29 cellular contexts compared by ENCODE assay signal in the genomic region with DNA sequence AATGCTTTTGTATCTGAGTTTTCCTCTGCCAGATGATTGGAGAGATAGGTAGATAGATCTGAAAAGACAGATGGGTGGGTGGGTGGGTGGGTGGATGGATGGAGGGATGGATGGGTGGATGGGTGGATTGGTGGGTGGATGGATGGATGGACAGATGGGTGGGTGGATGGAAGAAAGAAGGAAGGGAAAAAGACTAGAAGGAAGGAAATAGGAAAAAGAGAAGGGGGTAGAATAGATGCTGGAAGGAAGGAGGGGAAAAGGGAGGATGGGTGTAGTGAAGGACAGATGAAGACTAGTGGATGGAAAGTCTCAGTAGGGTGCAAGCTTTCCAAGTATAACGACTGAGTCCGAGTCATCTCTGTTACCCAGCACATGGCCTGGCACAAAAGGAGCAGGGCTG.
"Had no signal": no experiment of that assay in that cellular context is flagged by ENCODE, and none has a peak within 500 bp of the region (broad histone marks: within the 10 kb centered on the region; RNA-seq: fewer than 3 reads in every experiment).

No MANE protein-coding gene starts in this region.

- H3K27me3 Mint-ChIP-seq: effector memory CD8-positive, alpha-beta T cell had no signal

- H3K4me1 ChIP-seq: colonic mucosa, esophagus muscularis mucosa, esophagus squamous epithelium, foreskin keratinocyte, gastrocnemius medialis, gastroesophageal sphincter, heart left ventricle, heart right ventricle had no signal

- DNase-seq: colonic mucosa; cortex of kidney; dermis blood vessel endothelial cell; dorsolateral prefrontal cortex; effector CD4-positive, alpha-beta T cell; effector CD8-positive, alpha-beta T cell; effector memory CD4-positive, alpha-beta T cell; effector memory CD8-positive, alpha-beta T cell; endodermal cell; erythroblast; esophagus squamous epithelium; foreskin fibroblast; foreskin keratinocyte; foreskin melanocyte; gastrocnemius medialis; glutamatergic neuron; head of caudate nucleus; heart left ventricle; heart right ventricle had no signal

- H3K9me3 ChIP-seq: colonic mucosa, esophagus muscularis mucosa, esophagus squamous epithelium, gastrocnemius medialis, gastroesophageal sphincter, heart left ventricle, heart right ventricle had no signal

- H3K36me3 ChIP-seq: colonic mucosa, esophagus muscularis mucosa, esophagus squamous epithelium, gastrocnemius medialis, gastroesophageal sphincter, heart left ventricle, heart right ventricle had no signal

- ATAC-seq: effector memory CD8-positive, alpha-beta T cell; esophagus mucosa; foreskin keratinocyte; gastrocnemius medialis; gastroesophageal sphincter; heart left ventricle; heart right ventricle had no signal

- H3K27ac Mint-ChIP-seq: dendritic cell treated with granulocyte-macrophage colony-stimulating factor and Interleukin-4, amounts not matched to agents 40 ng/mL and 50 ng/mL, for 4 days; endodermal cell had no signal

- H3K27ac ChIP-seq: colonic mucosa, coronary artery, dorsolateral prefrontal cortex, epithelial cell of prostate, esophagus muscularis mucosa, esophagus squamous epithelium, foreskin keratinocyte, gastrocnemius medialis, gastroesophageal sphincter, heart left ventricle, heart right ventricle, hepatocyte had no signal

- H3K4me3 Mint-ChIP-seq: dendritic cell treated with granulocyte-macrophage colony-stimulating factor and Interleukin-4, amounts not matched to agents 40 ng/mL and 50 ng/mL, for 4 days; effector memory CD8-positive, alpha-beta T cell; endodermal cell had no signal

- H3K4me2 ChIP-seq: hepatocyte had no signal

- FAIRE-seq: endometrium, endothelial cell of umbilical vein, frontal cortex had no signal

- H3K9me3 Mint-ChIP-seq: dendritic cell treated with granulocyte-macrophage colony-stimulating factor and Interleukin-4, amounts not matched to agents 40 ng/mL and 50 ng/mL, for 4 days; effector memory CD8-positive, alpha-beta T cell; endodermal cell had no signal

- H3K4me3 ChIP-seq: colonic mucosa, coronary artery, dorsolateral prefrontal cortex, esophagus muscularis mucosa, esophagus squamous epithelium, gastrocnemius medialis, gastroesophageal sphincter, heart left ventricle, heart right ventricle, hepatocyte had no signal
